In the genomic region with DNA sequence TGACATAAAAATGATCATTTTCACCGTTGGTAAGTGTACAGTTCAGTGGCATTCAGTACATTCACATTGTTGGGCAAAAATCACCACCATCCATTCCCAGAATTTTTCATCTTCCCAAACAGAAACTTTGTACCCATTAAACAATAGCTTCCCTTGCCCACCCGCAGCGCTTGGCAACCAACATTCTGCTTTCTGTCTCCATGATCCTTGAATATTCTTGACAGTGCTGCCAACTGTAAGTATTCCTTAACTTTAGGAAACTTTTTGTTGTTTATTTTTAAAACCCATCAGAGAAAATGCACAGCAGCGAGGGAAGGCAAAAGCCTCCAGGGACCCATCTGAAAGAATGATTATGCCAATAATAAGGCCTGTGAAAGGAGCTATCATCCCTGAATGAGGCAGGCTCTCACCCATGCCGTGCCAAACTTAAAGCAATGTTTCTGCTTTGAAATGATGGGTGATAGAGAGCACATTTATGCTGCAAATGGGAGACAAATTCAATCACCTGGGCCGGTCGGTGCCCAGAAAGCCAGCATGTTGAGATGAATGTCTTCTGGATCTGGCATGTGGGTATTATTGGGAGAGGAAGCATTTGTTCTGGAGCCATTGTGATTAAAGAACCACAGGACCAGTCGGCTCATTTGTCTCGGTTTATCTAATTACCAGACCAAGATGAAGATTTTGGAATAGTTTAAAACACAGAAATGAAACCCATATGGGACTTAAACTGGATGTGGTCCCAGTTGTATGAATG, we compare ENCODE assay signal across 28 cellular contexts.
"Had no signal": no experiment of that assay in that cellular context is flagged by ENCODE, and none has a peak within 500 bp of the region (broad histone marks: within the 10 kb centered on the region; RNA-seq: fewer than 3 reads in every experiment).

No MANE protein-coding gene starts in this region.

- H3K27me3 Mint-ChIP-seq: stimulated activated memory B cell treated with anti-CD40 and anti-IgM and Interleukin-4, amounts not matched to agents 10 μg/mL and 1 μg/mL and 100 μg/mL, for 72 hours had no signal

- H3K4me1 ChIP-seq: body of pancreas, left lung had no signal

- H3K4me1 Mint-ChIP-seq: activated CD8-positive, alpha-beta memory T cell treated with anti-CD3 and anti-CD28 coated beads, Interleukin-2, amount 10 ng/mL, durations not matched to agents 7 days and 5 days; stimulated activated naive CD8-positive, alpha-beta T cell treated with anti-CD3 and anti-CD28 coated beads, Interleukin-15, amount 100 ng/mL, for 72 hours had no signal

- ATAC-seq: activated CD4-positive, alpha-beta T cell treated with anti-CD3 and anti-CD28 coated beads for 36 hours; activated CD8-positive, alpha-beta memory T cell treated with anti-CD3 and anti-CD28 coated beads, Interleukin-2, amount 10 ng/mL, durations not matched to agents 7 days and 5 days; activated CD8-positive, alpha-beta T cell treated with anti-CD3 and anti-CD28 coated beads, Interleukin-2, amount 10 ng/mL, durations not matched to agents 7 days and 5 days; activated naive CD4-positive, alpha-beta T cell treated with anti-CD3 and anti-CD28 coated beads, Interleukin-2, amount 50 U/mL, for 72 hours; activated T-cell treated with anti-CD3 and anti-CD28 coated beads, Interleukin-2, amount 50 U/mL, for 72 hours; body of pancreas; effector memory CD8-positive, alpha-beta T cell; stimulated activated memory B cell treated with anti-CD40 and anti-IgM and Interleukin-4, amounts not matched to agents 10 μg/mL and 1 μg/mL and 100 μg/mL, for 72 hours; stimulated activated naive CD8-positive, alpha-beta T cell treated with anti-CD3 and anti-CD28 coated beads, Interleukin-15, amount 100 ng/mL, for 72 hours had no signal

- DNase-seq: activated CD4-positive, alpha-beta T cell treated with anti-CD3 and anti-CD28 coated beads for 36 hours; activated CD4-positive, CD25-positive, alpha-beta regulatory T cell; activated CD8-positive, alpha-beta memory T cell treated with anti-CD3 and anti-CD28 coated beads, Interleukin-2, amount 10 ng/mL, durations not matched to agents 7 days and 5 days; activated CD8-positive, alpha-beta T cell treated with anti-CD3 and anti-CD28 coated beads, Interleukin-2, amount 10 ng/mL, durations not matched to agents 7 days and 5 days; activated naive CD4-positive, alpha-beta T cell; activated T-cell treated with anti-CD3 and anti-CD28 coated beads, Interleukin-2, amount 50 U/mL, for 72 hours; aorta; body of pancreas; cerebellar nuclear complex; dorsolateral prefrontal cortex; effector memory CD8-positive, alpha-beta T cell; erythroblast; heart left ventricle; kidney glomerular epithelial cell; left lung; sigmoid colon; stimulated activated CD4-positive, alpha-beta T cell treated with anti-CD3 and anti-CD28 coated beads, Interleukin-1b, Interleukin-23, amount 100 ng/mL, for 48 hours; stimulated activated CD4-positive, alpha-beta T cell treated with anti-CD3 and anti-CD28 coated beads, Interleukin-4, amount 100 ng/mL, for 4 hours; stimulated activated CD8-positive, alpha-beta memory T cell treated with anti-CD3 and anti-CD28 coated beads, Interleukin-4, amount 100 ng/mL, for 48 hours; stimulated activated naive CD8-positive, alpha-beta T cell treated with anti-CD3 and anti-CD28 coated beads, Interleukin-15, amount 100 ng/mL, for 72 hours; trophoblast cell had no signal

- H3K36me3 ChIP-seq: cardiac muscle cell, heart left ventricle, left lung, sigmoid colon had no signal

- H3K4me3 ChIP-seq: body of pancreas, cardiac muscle cell, coronary artery, dorsolateral prefrontal cortex, heart left ventricle, left lung, lung, mucosa of descending colon, sigmoid colon had no signal

- H3K9me3 Mint-ChIP-seq: activated naive CD4-positive, alpha-beta T cell treated with anti-CD3 and anti-CD28 coated beads, Interleukin-2, amount 50 U/mL, for 72 hours; activated T-cell treated with anti-CD3 and anti-CD28 coated beads, Interleukin-2, amount 50 U/mL, for 72 hours; effector memory CD8-positive, alpha-beta T cell; nephron; stimulated activated memory B cell treated with anti-CD40 and anti-IgM and Interleukin-4, amounts not matched to agents 10 μg/mL and 1 μg/mL and 100 μg/mL, for 72 hours; stimulated activated naive CD8-positive, alpha-beta T cell treated with anti-CD3 and anti-CD28 coated beads, Interleukin-15, amount 100 ng/mL, for 72 hours had no signal

- H3K9me3 ChIP-seq: body of pancreas, heart left ventricle, left lung, mucosa of descending colon, sigmoid colon had no signal

- H3K36me3 Mint-ChIP-seq: activated CD8-positive, alpha-beta memory T cell treated with anti-CD3 and anti-CD28 coated beads, Interleukin-2, amount 10 ng/mL, durations not matched to agents 7 days and 5 days; activated naive CD4-positive, alpha-beta T cell treated with anti-CD3 and anti-CD28 coated beads, Interleukin-2, amount 50 U/mL, for 72 hours; stimulated activated memory B cell treated with anti-CD40 and anti-IgM and Interleukin-4, amounts not matched to agents 10 μg/mL and 1 μg/mL and 100 μg/mL, for 72 hours had no signal

- H3K27ac ChIP-seq: body of pancreas, cardiac muscle cell, dorsolateral prefrontal cortex, heart left ventricle, left lung had no signal

- H3K27ac Mint-ChIP-seq: activated CD4-positive, alpha-beta T cell treated with anti-CD3 and anti-CD28 coated beads for 36 hours; activated CD8-positive, alpha-beta memory T cell treated with anti-CD3 and anti-CD28 coated beads, Interleukin-2, amount 10 ng/mL, durations not matched to agents 7 days and 5 days; activated CD8-positive, alpha-beta T cell treated with anti-CD3 and anti-CD28 coated beads, Interleukin-2, amount 10 ng/mL, durations not matched to agents 7 days and 5 days; activated naive CD4-positive, alpha-beta T cell treated with anti-CD3 and anti-CD28 coated beads, Interleukin-2, amount 50 U/mL, for 72 hours; activated T-cell treated with anti-CD3 and anti-CD28 coated beads, Interleukin-2, amount 50 U/mL, for 72 hours; effector memory CD8-positive, alpha-beta T cell; stimulated activated memory B cell treated with anti-CD40 and anti-IgM and Interleukin-4, amounts not matched to agents 10 μg/mL and 1 μg/mL and 100 μg/mL, for 72 hours; stimulated activated naive CD8-positive, alpha-beta T cell treated with anti-CD3 and anti-CD28 coated beads, Interleukin-15, amount 100 ng/mL, for 72 hours had no signal

- H3K4me3 Mint-ChIP-seq: activated CD4-positive, alpha-beta T cell treated with anti-CD3 and anti-CD28 coated beads for 36 hours; activated CD8-positive, alpha-beta memory T cell treated with anti-CD3 and anti-CD28 coated beads, Interleukin-2, amount 10 ng/mL, durations not matched to agents 7 days and 5 days; activated CD8-positive, alpha-beta T cell treated with anti-CD3 and anti-CD28 coated beads, Interleukin-2, amount 10 ng/mL, durations not matched to agents 7 days and 5 days; activated T-cell treated with anti-CD3 and anti-CD28 coated beads, Interleukin-2, amount 50 U/mL, for 72 hours; effector memory CD8-positive, alpha-beta T cell; nephron; stimulated activated memory B cell treated with anti-CD40 and anti-IgM and Interleukin-4, amounts not matched to agents 10 μg/mL and 1 μg/mL and 100 μg/mL, for 72 hours; stimulated activated naive CD8-positive, alpha-beta T cell treated with anti-CD3 and anti-CD28 coated beads, Interleukin-15, amount 100 ng/mL, for 72 hours had no signal

- H3K27me3 ChIP-seq: body of pancreas, cardiac muscle cell, heart left ventricle, left lung, sigmoid colon had no signal
